Comparison of ENCODE assay signal across 8 cellular contexts in genomic region chr17:45221997-45222272, GRCh38. TPM values are rescaled to one million over a fixed set of nuclear protein-coding genes. Genes with fewer than 3 reads are reported as not detected.
DNase-seq lines count a peak whose midpoint lies in the region; ATAC-seq, FAIRE-seq and TF ChIP-seq lines count a peak whose summit lies in the region.

No MANE protein-coding gene starts in this region.

- H3K9me3 ChIP-seq in cardiac muscle cell (ENCODE audit: low read depth) (no peaks in the 10 kb centered on the region), lower lobe of right lung (no peaks in the 10 kb centered on the region), uterus (no peaks in the 10 kb centered on the region)

- intact Hi-C loops in Right ventricle myocardium inferior (cut with DNase I), result loop anchor here (5.0 kb wide), 2 partner anchors 40 to 55 kb away; partner anchors contain the start of gene SPATA32
- intact Hi-C loops in lower lobe of right lung (cut with DNase I), result no loop called here
- intact Hi-C loops in uterus (cut with DNase I; ENCODE audit: low total_unique reads), result no loop called here

- H3K4me3 ChIP-seq in cardiac muscle cell (peak overlapping the region; percentile 78), bronchial epithelial cell (ENCODE audit: low read depth, low read length) (peak overlapping the region; percentile 46), lower lobe of right lung (peak overlapping the region; percentile 60), uterus (peak overlapping the region; percentile 16 to 39)

- no peaks in the 10 kb centered on the region for H3K4me1 ChIP-seq in cardiac muscle cell (ENCODE audit: low read depth)
- peaks cover 53% of the 10 kb centered on the region for H3K4me1 ChIP-seq in lower lobe of right lung
- H3K4me1 ChIP-seq in uterus, result peaks cover 0 to 6% of the 10 kb centered on the region in 2 donors

- H3K27me3 ChIP-seq in cardiac muscle cell (peaks cover 70% of the 10 kb centered on the region), bronchial epithelial cell (ENCODE audit: control insufficient read depth, insufficient read depth, low read length) (peaks cover 1% of the 10 kb centered on the region), lower lobe of right lung (ENCODE audit: low read depth) (no peaks in the 10 kb centered on the region), uterus (no peaks in the 10 kb centered on the region)

- DNase-seq in cardiac muscle cell (ENCODE audit: low read depth in 1 of 2, low spot score in 1 of 2) (no peak), Right ventricle myocardium inferior (ENCODE audit: missing footprints) (no peak), bronchial epithelial cell (ENCODE audit: low read depth) (no peak), lower lobe of right lung (no peak), uterus (no peak), ureter (ENCODE audit: low spot score) (no peak), midbrain (lab: John Stamatoyannopoulos, UW) (no peak)

- no peak for FAIRE-seq in bronchial epithelial cell (lab: Jason Lieb, UNC)

- TF ChIP-seq CTCF in cardiac muscle cell (IDR thresholded peaks at IDR 0.05; ENCODE audit: low read depth, low read length), result no peak
- no peak for TF ChIP-seq CTCF in bronchial epithelial cell (IDR thresholded peaks at IDR 0.05; ENCODE audit: insufficient read depth, low read length, severe bottlenecking)
- TF ChIP-seq CTCF in lower lobe of right lung (IDR thresholded peaks at IDR 0.05), result no peak
- no peak for TF ChIP-seq CTCF in uterus (IDR thresholded peaks at IDR 0.05)

- H3K36me3 ChIP-seq in cardiac muscle cell, result no peaks in the 10 kb centered on the region
- no peaks in the 10 kb centered on the region for H3K36me3 ChIP-seq in bronchial epithelial cell (ENCODE audit: control insufficient read depth, insufficient read depth, low read length)
- no peaks in the 10 kb centered on the region for H3K36me3 ChIP-seq in lower lobe of right lung
- H3K36me3 ChIP-seq in uterus, result no peaks in the 10 kb centered on the region

- ATAC-seq in Right ventricle myocardium inferior (no peak), lower lobe of right lung (no peak), GM21390 (IDR thresholded peaks at IDR 0.05; ENCODE audit: unreplicated experiment) (no peak)

- H3K27ac ChIP-seq in cardiac muscle cell, result no peak overlapping the region
- H3K27ac ChIP-seq in lower lobe of right lung, result peak overlapping the region; percentile 81
- no peak overlapping the region for H3K27ac ChIP-seq in uterus

- no peak for TF ChIP-seq POLR2A in uterus (IDR thresholded peaks at IDR 0.05)

RNA-seq across cellular contexts. Expression of gene FMNL1, which starts 0.2 kb away (rescaled TPM):
- total RNA-seq in cardiac muscle cell (0.51 and 0.95 TPM in 2 replicates), Right ventricle myocardium inferior (13.7 TPM), bronchial epithelial cell (0.53 and 2.0 TPM in 2 replicates), lower lobe of right lung (87.0 TPM), uterus (10 to 100 TPM in 1 of 4 donors, 1 to 10 TPM in 3; 2.6 to 12.3 (median 3.6) TPM), ureter (19.4 TPM)
- polyA plus RNA-seq in cardiac muscle cell, result 0.83 and 1.2 TPM in 2 replicates

RNA-seq across cellular contexts. Expression of gene SPATA32, which starts 40.0 kb away (rescaled TPM):
- total RNA-seq in cardiac muscle cell (0.45 TPM in 1 of 2 replicates, not detected in the other), Right ventricle myocardium inferior (not detected), bronchial epithelial cell (under 0.01 TPM in 1 of 2 replicates, not detected in the other), lower lobe of right lung (not detected), uterus (not detected), ureter (not detected)
- polyA plus RNA-seq in cardiac muscle cell, result not detected in 2 replicates

Comparison
In these comparisons a context has a peak if more than half of its experiments do, and no peak if none do; other contexts are left out.
1. H3K4me3 ChIP-seq: peak in every context shown above with its lines; median percentile 78 in cardiac muscle cell; 60 in lower lobe of right lung; 46 in bronchial epithelial cell; 28 in uterus.